ENCODE assay signal across 17 cellular contexts in the genomic region with DNA sequence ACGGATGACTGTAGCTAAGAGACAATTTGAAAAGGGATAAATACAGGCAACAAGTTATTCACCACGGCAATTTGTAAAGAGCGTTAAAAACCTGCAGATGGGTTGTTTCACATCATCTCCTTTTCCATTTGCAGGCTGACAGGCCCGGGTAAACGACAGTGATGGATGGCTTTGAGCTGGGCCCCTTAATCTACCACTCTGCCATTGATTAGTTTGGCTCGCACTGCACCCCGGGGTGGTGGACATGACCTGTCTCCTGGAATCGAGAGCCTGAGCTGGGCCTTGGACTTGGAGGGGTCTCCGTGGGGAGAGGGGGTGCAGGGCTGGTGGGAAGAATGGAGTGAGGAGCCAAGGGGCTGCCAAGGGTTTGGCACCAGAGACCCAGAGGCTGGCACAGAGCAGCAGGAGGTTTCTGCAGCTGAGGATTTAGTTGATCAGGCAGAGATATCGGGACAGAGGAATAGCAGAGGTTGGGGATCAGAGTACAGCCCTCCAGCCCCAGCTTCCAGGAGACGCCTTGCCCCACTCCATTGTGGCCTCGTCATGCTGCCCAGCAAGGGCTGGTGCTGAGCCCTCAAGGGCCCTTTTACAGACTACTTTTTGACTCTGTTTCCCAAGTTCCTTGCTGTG.
"Had no signal": no experiment of that assay in that cellular context is flagged by ENCODE, and none has a peak within 500 bp of the region (broad histone marks: within the 10 kb centered on the region; RNA-seq: fewer than 3 reads in every experiment).

No MANE protein-coding gene starts in this region.

- H3K4me1 ChIP-seq: ascending aorta, foreskin keratinocyte, lower lobe of right lung, pancreas had no signal

- H3K9me3 Mint-ChIP-seq: activated naive CD4-positive, alpha-beta T cell treated with anti-CD3 and anti-CD28 coated beads for 36 hours; activated naive CD8-positive, alpha-beta T cell treated with anti-CD3 and anti-CD28 coated beads, Interleukin-2, amount 50 U/mL, for 24 hours; activated T-helper 17 cell treated with anti-CD3 and anti-CD28 coated beads, Interleukin-2, amount 50 U/mL, for 72 hours; dendritic cell treated with granulocyte-macrophage colony-stimulating factor and Interleukin-4, amounts not matched to agents 40 ng/mL and 50 ng/mL, for 4 days; neural crest cell; stimulated activated effector memory CD8-positive, alpha-beta T cell treated with anti-CD3 and anti-CD28 coated beads, Interleukin-12 subunit alpha, Interleukin-12 subunit beta, amount 100 ng/mL, for 72 hours had no signal

- H3K4me3 ChIP-seq: ascending aorta, lower lobe of right lung, pancreas, thoracic aorta had no signal

- H3K9me3 ChIP-seq: lower lobe of right lung, pancreas, thoracic aorta had no signal

- FAIRE-seq: bronchial epithelial cell, pancreas had no signal

- DNase-seq: activated CD4-positive, alpha-beta T cell treated with anti-CD3 and anti-CD28 coated beads for 1 hour; activated CD4-positive, alpha-beta T cell treated with anti-CD3 and anti-CD28 coated beads, Interleukin-2, amount 50 U/mL, for 4 hours; activated naive CD4-positive, alpha-beta T cell treated with anti-CD3 and anti-CD28 coated beads for 36 hours; activated naive CD8-positive, alpha-beta T cell treated with anti-CD3 and anti-CD28 coated beads, Interleukin-2, amount 50 U/mL, for 24 hours; effector memory CD4-positive, alpha-beta T cell; foreskin keratinocyte; glutamatergic neuron; lower lobe of right lung; pancreas; T1000 had no signal

- H3K27me3 ChIP-seq: ascending aorta, pancreas had no signal

- H3K4me3 Mint-ChIP-seq: activated naive CD4-positive, alpha-beta T cell treated with anti-CD3 and anti-CD28 coated beads for 36 hours; activated naive CD8-positive, alpha-beta T cell treated with anti-CD3 and anti-CD28 coated beads, Interleukin-2, amount 50 U/mL, for 24 hours; activated T-helper 17 cell treated with anti-CD3 and anti-CD28 coated beads, Interleukin-2, amount 50 U/mL, for 72 hours; dendritic cell treated with granulocyte-macrophage colony-stimulating factor and Interleukin-4, amounts not matched to agents 40 ng/mL and 50 ng/mL, for 4 days; neural crest cell; stimulated activated effector memory CD8-positive, alpha-beta T cell treated with anti-CD3 and anti-CD28 coated beads, Interleukin-12 subunit alpha, Interleukin-12 subunit beta, amount 100 ng/mL, for 72 hours had no signal

- H3K36me3 Mint-ChIP-seq: stimulated activated effector memory CD8-positive, alpha-beta T cell treated with anti-CD3 and anti-CD28 coated beads, Interleukin-12 subunit alpha, Interleukin-12 subunit beta, amount 100 ng/mL, for 72 hours had no signal

- H3K36me3 ChIP-seq: ascending aorta, lower lobe of right lung, pancreas, thoracic aorta had no signal

- H3K27ac ChIP-seq: ascending aorta, foreskin keratinocyte, lower lobe of right lung, pancreas, thoracic aorta had no signal

- ATAC-seq: activated naive CD8-positive, alpha-beta T cell treated with anti-CD3 and anti-CD28 coated beads, Interleukin-2, amount 50 U/mL, for 24 hours; activated T-helper 17 cell treated with anti-CD3 and anti-CD28 coated beads, Interleukin-2, amount 50 U/mL, for 72 hours; foreskin keratinocyte; lower lobe of right lung; pancreas; stimulated activated effector memory CD8-positive, alpha-beta T cell treated with anti-CD3 and anti-CD28 coated beads, Interleukin-12 subunit alpha, Interleukin-12 subunit beta, amount 100 ng/mL, for 72 hours had no signal

- H3K4me1 Mint-ChIP-seq: activated T-helper 17 cell treated with anti-CD3 and anti-CD28 coated beads, Interleukin-2, amount 50 U/mL, for 72 hours; stimulated activated effector memory CD8-positive, alpha-beta T cell treated with anti-CD3 and anti-CD28 coated beads, Interleukin-12 subunit alpha, Interleukin-12 subunit beta, amount 100 ng/mL, for 72 hours had no signal

- H3K27ac Mint-ChIP-seq: activated naive CD4-positive, alpha-beta T cell treated with anti-CD3 and anti-CD28 coated beads for 36 hours; activated naive CD8-positive, alpha-beta T cell treated with anti-CD3 and anti-CD28 coated beads, Interleukin-2, amount 50 U/mL, for 24 hours; activated T-helper 17 cell treated with anti-CD3 and anti-CD28 coated beads, Interleukin-2, amount 50 U/mL, for 72 hours; dendritic cell treated with granulocyte-macrophage colony-stimulating factor and Interleukin-4, amounts not matched to agents 40 ng/mL and 50 ng/mL, for 4 days; stimulated activated effector memory CD8-positive, alpha-beta T cell treated with anti-CD3 and anti-CD28 coated beads, Interleukin-12 subunit alpha, Interleukin-12 subunit beta, amount 100 ng/mL, for 72 hours had no signal
